ENCODE assay signal across 17 cellular contexts in the genomic region with DNA sequence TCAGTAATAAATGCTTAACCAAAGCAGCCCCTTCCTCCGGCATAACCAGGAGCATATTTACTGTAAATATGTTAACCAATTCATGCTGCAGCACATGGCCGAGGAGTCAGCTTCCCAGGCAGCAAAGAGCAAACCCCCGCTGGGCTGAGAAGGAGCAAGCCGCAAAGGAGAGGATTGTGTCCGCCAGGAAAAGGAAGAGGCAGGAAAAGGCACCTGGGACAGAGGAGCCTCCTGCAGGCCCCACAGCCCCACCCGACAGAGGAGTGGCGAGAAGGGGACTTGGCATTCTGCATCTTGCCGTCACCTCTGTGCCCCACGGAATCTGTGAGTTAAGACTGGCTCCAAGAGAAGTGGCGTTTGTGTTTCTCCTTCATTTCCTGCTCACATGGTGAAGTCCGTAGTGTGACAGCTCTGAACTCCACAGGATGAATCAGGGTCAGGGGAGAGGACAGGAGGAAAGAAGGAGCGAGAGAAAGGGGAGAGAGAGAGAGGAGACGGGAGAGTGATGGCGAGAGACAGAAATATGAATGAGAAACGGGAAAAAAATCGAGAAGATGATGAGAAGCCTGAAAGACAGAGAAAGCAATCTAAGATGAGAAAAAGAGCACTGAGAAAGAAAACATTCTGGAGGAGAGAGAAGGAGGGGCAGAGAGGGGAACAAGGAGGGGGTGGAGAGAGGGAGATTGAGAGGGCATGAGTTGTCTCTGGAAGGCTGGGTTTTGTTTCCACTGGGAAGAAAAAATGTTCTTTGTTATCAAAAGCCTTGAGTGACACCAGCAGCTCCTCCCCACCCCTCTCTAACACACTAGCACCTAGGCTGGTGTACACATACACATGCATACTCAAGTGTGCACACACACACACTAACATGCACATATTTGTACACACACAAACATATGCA.
A peak's percentile ranks its signal among the peaks of the same experiment; 100 is the strongest.
DNase-seq lines count a peak whose midpoint lies in the region; ATAC-seq and TF ChIP-seq lines count a peak whose summit lies in the region.
"Had no signal": no experiment of that assay in that cellular context is flagged by ENCODE, and none has a peak within 500 bp of the region (broad histone marks: within the 10 kb centered on the region; RNA-seq: fewer than 3 reads in every experiment).

No MANE protein-coding gene starts in this region.

- H3F3A ChIP-seq in smooth muscle cell (ENCODE audit: low read depth) = no peaks in the 10 kb centered on the region

- no peak for TF ChIP-seq CTCF in smooth muscle cell (IDR thresholded peaks at IDR 0.05; ENCODE audit: borderline replicate concordance, insufficient read depth, poor library complexity, severe bottlenecking)
- TF ChIP-seq CTCF in GM10266 (IDR thresholded peaks at IDR 0.05; ENCODE audit: control insufficient read depth, insufficient read depth, low read depth, missing control alignments) = no peak
- TF ChIP-seq CTCF in heart left ventricle (IDR thresholded peaks at IDR 0.05) = no peak

- no peaks in the 10 kb centered on the region for H3K79me2 ChIP-seq in smooth muscle cell (ENCODE audit: low read depth)

- H3K36me3 ChIP-seq in HUES48 (ENCODE audit: control insufficient read depth, insufficient read depth, low read length) (no peaks in the 10 kb centered on the region), smooth muscle cell (ENCODE audit: low read depth) (no peaks in the 10 kb centered on the region), heart left ventricle (no peaks in the 10 kb centered on the region)
- H3K36me3 ChIP-seq: BLaER1 had no signal

- H3K27ac ChIP-seq in HUES48 (ENCODE audit: low read depth, low read length) (peak overlapping the region; percentile 50), caudate nucleus (ENCODE audit: low read depth, low read length) (peak overlapping the region; percentile 65), smooth muscle cell (ENCODE audit: low read depth) (no peak overlapping the region), heart left ventricle (peak overlapping the region in 1 of 12 donors; percentile 19)
- H3K27ac ChIP-seq: BLaER1, RWPE1, skin epidermis had no signal

- H3K27ac Mint-ChIP-seq in activated CD8-positive, alpha-beta memory T cell treated with anti-CD3 and anti-CD28 coated beads, Interleukin-2, amount 10 ng/mL, durations not matched to agents 7 days and 5 days = no peak overlapping the region
- H3K27ac Mint-ChIP-seq: activated CD4-positive, alpha-beta T cell treated with anti-CD3 and anti-CD28 coated beads, Interleukin-2, amount 10 ng/mL, durations not matched to agents 24 days and 14 days; progenitor cell of endocrine pancreas had no signal

- H3K4me1 Mint-ChIP-seq in activated CD8-positive, alpha-beta memory T cell treated with anti-CD3 and anti-CD28 coated beads, Interleukin-2, amount 10 ng/mL, durations not matched to agents 7 days and 5 days = peaks cover 2% of the 10 kb centered on the region
- H3K4me1 Mint-ChIP-seq: activated CD4-positive, alpha-beta T cell treated with anti-CD3 and anti-CD28 coated beads, Interleukin-2, amount 10 ng/mL, durations not matched to agents 24 days and 14 days had no signal

- H3K36me3 Mint-ChIP-seq in activated CD8-positive, alpha-beta memory T cell treated with anti-CD3 and anti-CD28 coated beads, Interleukin-2, amount 10 ng/mL, durations not matched to agents 7 days and 5 days = no peaks in the 10 kb centered on the region

- H3K4me3 ChIP-seq in HUES48 (ENCODE audit: low read depth, low read length) (peak overlapping the region; percentile 17; the same call in 1 of the 2 replicates), smooth muscle cell (no peak overlapping the region), heart left ventricle (no peak overlapping the region)
- H3K4me3 ChIP-seq: BLaER1, skin epidermis had no signal

- H3K9ac ChIP-seq in HUES48 (ENCODE audit: low read depth, low read length) (no peak overlapping the region), smooth muscle cell (ENCODE audit: low read depth) (no peak overlapping the region)
- H3K9ac ChIP-seq: BLaER1 had no signal

- intact Hi-C loops in heart left ventricle (cut with DNase I) = no loop called here

- peak overlapping the region; percentile 71 for H3K4me2 ChIP-seq in smooth muscle cell

- peak overlapping the region; percentile 92 for H2AFZ ChIP-seq in smooth muscle cell (ENCODE audit: low read depth)

- H3K4me1 ChIP-seq in HUES48 (ENCODE audit: control insufficient read depth, insufficient read depth, low read length) (peaks cover 24% of the 10 kb centered on the region), smooth muscle cell (ENCODE audit: low read depth) (peaks cover 13% of the 10 kb centered on the region), heart left ventricle (peaks cover 0 to 27% (median 2%) of the 10 kb centered on the region in 12 donors)

- no peaks in the 10 kb centered on the region for H4K20me1 ChIP-seq in smooth muscle cell (ENCODE audit: low read depth)
- H4K20me1 ChIP-seq: BLaER1 had no signal

- CTCF ChIA-PET in activated CD8-positive, alpha-beta memory T cell treated with anti-CD3 and anti-CD28 coated beads, Interleukin-2, amount 10 ng/mL, durations not matched to agents 7 days and 5 days (lab: Charles Lee) = no interaction called here

- DNase-seq in caudate nucleus (lab: John Stamatoyannopoulos, UW) = peak in 7 of 61 donors; percentile 7 to 64 (median 34)
- peak; percentile 36 for DNase-seq in iPS-NIHi11 (ENCODE audit: low spot score)
- DNase-seq in smooth muscle cell (lab: John Stamatoyannopoulos, UW; ENCODE audit: unreplicated experiment) = no peak
- DNase-seq in GM10266 (ENCODE audit: extremely low spot score) = no peak
- no peak for DNase-seq in heart left ventricle
- no peak for DNase-seq in activated CD8-positive, alpha-beta memory T cell treated with anti-CD3 and anti-CD28 coated beads, Interleukin-2, amount 10 ng/mL, durations not matched to agents 7 days and 5 days
- no peak for DNase-seq in HuH-7.5 (ENCODE audit: low spot score)
- DNase-seq: activated CD4-positive, alpha-beta T cell treated with anti-CD3 and anti-CD28 coated beads, Interleukin-2, amount 10 ng/mL, durations not matched to agents 24 days and 14 days; activated gamma-delta T cell treated with Interleukin-2 at 50 U/mL for 16 hours; foreskin fibroblast; NCI-H146; stimulated activated CD4-positive, alpha-beta T cell treated with anti-CD3 and anti-CD28 coated beads, Interleukin-4, amount 100 ng/mL, for 24 hours had no signal

- no peak for TF ChIP-seq POLR2A in heart left ventricle (IDR thresholded peaks at IDR 0.05)

- H3K27me3 Mint-ChIP-seq in activated CD8-positive, alpha-beta memory T cell treated with anti-CD3 and anti-CD28 coated beads, Interleukin-2, amount 10 ng/mL, durations not matched to agents 7 days and 5 days = no peaks in the 10 kb centered on the region
- H3K27me3 Mint-ChIP-seq: activated CD4-positive, alpha-beta T cell treated with anti-CD3 and anti-CD28 coated beads, Interleukin-2, amount 10 ng/mL, durations not matched to agents 24 days and 14 days had no signal

- H3K9me3 Mint-ChIP-seq in activated CD8-positive, alpha-beta memory T cell treated with anti-CD3 and anti-CD28 coated beads, Interleukin-2, amount 10 ng/mL, durations not matched to agents 7 days and 5 days (ENCODE audit: low read depth) = peaks cover 4% of the 10 kb centered on the region

- WGBS in smooth muscle cell (ENCODE audit: low lambda C conversion rate) = 28% methylated on average over 15 of the region's 16 CpGs
- WGBS in heart left ventricle, 4 donors = 29 to 31% (median 30%) methylated on average over 15 to 16 of the region's 16 CpGs

- ATAC-seq in heart left ventricle = no peak
- ATAC-seq in activated CD8-positive, alpha-beta memory T cell treated with anti-CD3 and anti-CD28 coated beads, Interleukin-2, amount 10 ng/mL, durations not matched to agents 7 days and 5 days = no peak

- H3K27me3 ChIP-seq in HUES48 (ENCODE audit: control insufficient read depth, insufficient read depth, low read length) = peaks cover 6% of the 10 kb centered on the region; the same call in 1 of the 2 replicates
- H3K27me3 ChIP-seq in smooth muscle cell (ENCODE audit: low read depth) = peaks cover 28% of the 10 kb centered on the region
- H3K27me3 ChIP-seq in heart left ventricle = peaks cover 0 to 20% (median 4%) of the 10 kb centered on the region in 9 donors
- H3K27me3 ChIP-seq: BLaER1 had no signal

- no peak overlapping the region for H3K4me3 Mint-ChIP-seq in activated CD8-positive, alpha-beta memory T cell treated with anti-CD3 and anti-CD28 coated beads, Interleukin-2, amount 10 ng/mL, durations not matched to agents 7 days and 5 days
- H3K4me3 Mint-ChIP-seq: activated CD4-positive, alpha-beta T cell treated with anti-CD3 and anti-CD28 coated beads, Interleukin-2, amount 10 ng/mL, durations not matched to agents 24 days and 14 days had no signal

- H3K9me3 ChIP-seq in HUES48 (ENCODE audit: control insufficient read depth, insufficient read depth, low read length) = no peaks in the 10 kb centered on the region
- H3K9me3 ChIP-seq in smooth muscle cell (replicated peaks; ENCODE audit: low read depth) = no peaks in the 10 kb centered on the region
- H3K9me3 ChIP-seq in heart left ventricle = peaks cover 0 to 8% (median 0%) of the 10 kb centered on the region in 12 donors
- H3K9me3 ChIP-seq: BLaER1 had no signal
